1 cellular context compared by ENCODE assay signal in the genomic region with DNA sequence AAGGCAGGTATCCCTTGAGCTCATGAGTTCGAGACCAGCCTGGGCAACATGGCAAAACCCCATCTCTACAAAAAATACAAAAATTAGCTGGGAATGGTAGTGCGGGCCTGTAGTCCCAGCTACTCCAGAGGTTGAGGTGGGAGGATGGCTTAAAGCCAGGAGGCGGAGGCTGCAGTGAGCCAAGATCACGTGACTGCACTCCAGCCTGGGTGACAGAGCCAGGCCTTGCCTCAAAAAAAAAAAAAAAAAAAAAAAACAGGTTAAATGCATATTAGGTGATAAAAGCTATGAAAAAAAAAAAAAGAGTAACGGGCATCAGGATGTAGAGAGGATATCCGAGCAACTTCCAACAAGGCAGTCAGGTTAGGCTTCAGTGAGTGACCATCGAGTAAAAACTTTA.
TF ChIP-seq lines count a peak whose summit lies in the region.

No MANE protein-coding gene starts in this region.

TF ChIP-seq in HEK293, 187 proteins besides CTCF, POLR2A, EP300 and RAD21 (continued from another document):
- 0 out of 2 replicates have a peak, but pooled peaks have one; percentile 27 for TF ChIP-seq ZBTB17 (tag by site-specific recombination; IDR thresholded peaks at IDR 0.05)
